In genomic region chr4:3879681-3880594, GRCh38 we compare ENCODE assay signal across 9 cellular contexts.
DNase-seq lines count a peak whose midpoint lies in the region; ATAC-seq and TF ChIP-seq lines count a peak whose summit lies in the region.
"Had no signal": no experiment of that assay in that cellular context is flagged by ENCODE, and none has a peak within 500 bp of the region (broad histone marks: within the 10 kb centered on the region; RNA-seq: fewer than 3 reads in every experiment).

No MANE protein-coding gene starts in this region.

- peaks cover 0 to 21% (median 12%) of the 10 kb centered on the region in 8 donors for H3K9me3 Mint-ChIP-seq in CD4-positive, alpha-beta memory T cell
- peaks cover 6% of the 10 kb centered on the region for H3K9me3 Mint-ChIP-seq in activated naive CD8-positive, alpha-beta T cell treated with anti-CD3 and anti-CD28 coated beads, Interleukin-2, amount 50 U/mL, for 24 hours
- peaks cover 0 to 19% (median 11%) of the 10 kb centered on the region in 11 donors for H3K9me3 Mint-ChIP-seq in naive thymus-derived CD4-positive, alpha-beta T cell
- no peaks in the 10 kb centered on the region for H3K9me3 Mint-ChIP-seq in endothelial cell (ENCODE audit: unreplicated experiment)

- H3K27me3 Mint-ChIP-seq in CD4-positive, alpha-beta memory T cell, result peaks cover 27 to 34% of the 10 kb centered on the region in 2 donors
- H3K27me3 Mint-ChIP-seq in activated naive CD8-positive, alpha-beta T cell treated with anti-CD3 and anti-CD28 coated beads, Interleukin-2, amount 50 U/mL, for 24 hours, result peaks cover 43% of the 10 kb centered on the region
- H3K27me3 Mint-ChIP-seq in naive thymus-derived CD4-positive, alpha-beta T cell, result peaks cover 29 to 53% (median 47%) of the 10 kb centered on the region in 5 donors
- peaks cover 7% of the 10 kb centered on the region for H3K27me3 Mint-ChIP-seq in endothelial cell (ENCODE audit: unreplicated experiment)

- ATAC-seq in activated naive CD8-positive, alpha-beta T cell treated with anti-CD3 and anti-CD28 coated beads, Interleukin-2, amount 50 U/mL, for 24 hours, result peak; percentile 22
- ATAC-seq in naive thymus-derived CD4-positive, alpha-beta T cell, result peak; percentile 81
- ATAC-seq in GM18520 (IDR thresholded peaks at IDR 0.05; ENCODE audit: unreplicated experiment), result no peak

- H3K36me3 ChIP-seq in CD4-positive, alpha-beta memory T cell (ENCODE audit: insufficient read depth, low read length), result no peaks in the 10 kb centered on the region
- no peaks in the 10 kb centered on the region for H3K36me3 ChIP-seq in naive thymus-derived CD4-positive, alpha-beta T cell (ENCODE audit: control insufficient read depth in 2 of 3, insufficient read depth in 3 of 3, low read length in 3 of 3)

- H3K4me1 Mint-ChIP-seq in CD4-positive, alpha-beta memory T cell, result peaks cover 11 to 25% (median 13%) of the 10 kb centered on the region in 4 donors
- peaks cover 15% of the 10 kb centered on the region for H3K4me1 Mint-ChIP-seq in activated naive CD8-positive, alpha-beta T cell treated with anti-CD3 and anti-CD28 coated beads, Interleukin-2, amount 50 U/mL, for 24 hours
- H3K4me1 Mint-ChIP-seq in naive thymus-derived CD4-positive, alpha-beta T cell, result peaks cover 9 to 17% (median 15%) of the 10 kb centered on the region in 7 donors
- H3K4me1 Mint-ChIP-seq in endothelial cell (ENCODE audit: unreplicated experiment), result peaks cover 2% of the 10 kb centered on the region

- H3K4me3 Mint-ChIP-seq in CD4-positive, alpha-beta memory T cell, result peak overlapping the region; percentile 49 to 77 (median 70)
- no peak overlapping the region for H3K4me3 Mint-ChIP-seq in activated naive CD8-positive, alpha-beta T cell treated with anti-CD3 and anti-CD28 coated beads, Interleukin-2, amount 50 U/mL, for 24 hours
- H3K4me3 Mint-ChIP-seq in naive thymus-derived CD4-positive, alpha-beta T cell, result peak overlapping the region in 9 of 10 donors; percentile 31 to 78 (median 66)
- no peak overlapping the region for H3K4me3 Mint-ChIP-seq in endothelial cell (ENCODE audit: unreplicated experiment)

- H3K27me3 ChIP-seq in CD4-positive, alpha-beta memory T cell (ENCODE audit: insufficient read depth, low read length), result no peaks in the 10 kb centered on the region
- H3K27me3 ChIP-seq in naive thymus-derived CD4-positive, alpha-beta T cell (ENCODE audit: control insufficient read depth in 2 of 2, insufficient read depth in 2 of 2, low read length in 2 of 2), result peaks cover 0 to 4% of the 10 kb centered on the region in 2 donors

- CTCF ChIA-PET in CD4-positive, alpha-beta memory T cell (lab: Charles Lee; ENCODE audit: partially characterized antibody), result interaction anchor here (0.5 to 1.9 kb wide), 12 partner anchors 12 to 772 kb away, joined by 3 to 9 read pairs (median 4); partner anchors contain the start of gene HGFAC
- CTCF ChIA-PET in naive thymus-derived CD4-positive, alpha-beta T cell (lab: Charles Lee), result interaction anchor here (1.3 to 1.6 kb wide), 2 partner anchors 17 to 773 kb away, joined by 3 to 5 read pairs; no protein-coding TSS in a partner anchor

- no peak overlapping the region for H3K27ac ChIP-seq in CD4-positive, alpha-beta memory T cell (ENCODE audit: low read depth, low read length)
- H3K27ac ChIP-seq in naive thymus-derived CD4-positive, alpha-beta T cell (ENCODE audit: low read depth, low read length), result no peak overlapping the region
- H3K27ac ChIP-seq: epithelial cell of prostate had no signal

- no peak for TF ChIP-seq CTCF in endothelial cell (IDR thresholded peaks at IDR 0.05; ENCODE audit: unreplicated experiment)

- no peaks in the 10 kb centered on the region for H3K36me3 Mint-ChIP-seq in CD4-positive, alpha-beta memory T cell
- no peaks in the 10 kb centered on the region for H3K36me3 Mint-ChIP-seq in activated naive CD8-positive, alpha-beta T cell treated with anti-CD3 and anti-CD28 coated beads, Interleukin-2, amount 50 U/mL, for 24 hours (ENCODE audit: low read depth)
- H3K36me3 Mint-ChIP-seq in naive thymus-derived CD4-positive, alpha-beta T cell, result peaks cover 0 to 12% (median 4%) of the 10 kb centered on the region in 5 donors
- no peaks in the 10 kb centered on the region for H3K36me3 Mint-ChIP-seq in endothelial cell (ENCODE audit: low read depth, unreplicated experiment)

- POLR2A ChIA-PET in CD4-positive, alpha-beta memory T cell (lab: Charles Lee; ENCODE audit: partially characterized antibody), result no interaction called here
- POLR2A ChIA-PET in naive thymus-derived CD4-positive, alpha-beta T cell (lab: Charles Lee), result no interaction called here

- intact Hi-C loops in CD4-positive, alpha-beta memory T cell (cut with micrococcal nuclease), result no loop called here
- intact Hi-C loops in naive thymus-derived CD4-positive, alpha-beta T cell (cut with micrococcal nuclease), result loop anchor here in 1 of 2 donors (5.0 kb wide), 1 partner anchor 683 kb away; no protein-coding TSS in a partner anchor

- peaks cover 16% of the 10 kb centered on the region for H3K4me1 ChIP-seq in CD4-positive, alpha-beta memory T cell (ENCODE audit: insufficient read depth, low read length)
- H3K4me1 ChIP-seq in naive thymus-derived CD4-positive, alpha-beta T cell (ENCODE audit: control insufficient read depth in 2 of 2, insufficient read depth in 2 of 2, low read length in 2 of 2), result peaks cover 10 to 12% of the 10 kb centered on the region in 2 donors

- no peaks in the 10 kb centered on the region for H3K9me3 ChIP-seq in CD4-positive, alpha-beta memory T cell (ENCODE audit: control insufficient read depth in 1 of 2, low read length in 2 of 2)
- H3K9me3 ChIP-seq in naive thymus-derived CD4-positive, alpha-beta T cell (ENCODE audit: control insufficient read depth in 2 of 3, low read length in 3 of 3), result peaks cover 0 to 7% (median 0%) of the 10 kb centered on the region in 3 experiments

- H3K4me3 ChIP-seq in CD4-positive, alpha-beta memory T cell (ENCODE audit: low read length in 2 of 2), result no peak overlapping the region
- H3K4me3 ChIP-seq in naive thymus-derived CD4-positive, alpha-beta T cell (ENCODE audit: low read length), result peak overlapping the region; percentile 35

- peak overlapping the region in 1 of 7 donors; percentile 47 for H3K27ac Mint-ChIP-seq in CD4-positive, alpha-beta memory T cell
- H3K27ac Mint-ChIP-seq in activated naive CD8-positive, alpha-beta T cell treated with anti-CD3 and anti-CD28 coated beads, Interleukin-2, amount 50 U/mL, for 24 hours, result no peak overlapping the region
- H3K27ac Mint-ChIP-seq in naive thymus-derived CD4-positive, alpha-beta T cell, result no peak overlapping the region
- H3K27ac Mint-ChIP-seq in endothelial cell (ENCODE audit: unreplicated experiment), result no peak overlapping the region

- DNase-seq in CD4-positive, alpha-beta memory T cell, result peak in 4 of 5 donors; percentile 11 to 46 (median 22)
- DNase-seq in KG1 (lab: John Stamatoyannopoulos, UW) (peak; percentile 3), GF-D8 (lab: John Stamatoyannopoulos, UW) (no peak), NCI-H748 treated with DMSO at 0.1 percent for 48 hours (lab: John Stamatoyannopoulos, UW) (no peak), endothelial cell (ENCODE audit: low spot score) (no peak)
- peak; percentile 21 for DNase-seq in activated naive CD8-positive, alpha-beta T cell treated with anti-CD3 and anti-CD28 coated beads, Interleukin-2, amount 50 U/mL, for 24 hours
- peak in 4 of 9 donors; percentile 12 to 26 (median 18) for DNase-seq in naive thymus-derived CD4-positive, alpha-beta T cell

Comparison
In these comparisons a context has a peak if more than half of its experiments do, and no peak if none do; other contexts are left out.
1. DNase-seq: peak in CD4-positive, alpha-beta memory T cell (4 of 5), KG1 (single experiment) and activated naive CD8-positive, alpha-beta T cell treated with anti-CD3 and anti-CD28 coated beads, Interleukin-2, amount 50 U/mL, for 24 hours (single experiment); none in GF-D8 (single experiment), NCI-H748 treated with DMSO at 0.1 percent for 48 hours (single experiment) and endothelial cell (single experiment).
2. H3K4me3 Mint-ChIP-seq: peak in CD4-positive, alpha-beta memory T cell (8 of 8) and naive thymus-derived CD4-positive, alpha-beta T cell (9 of 10); none in activated naive CD8-positive, alpha-beta T cell treated with anti-CD3 and anti-CD28 coated beads, Interleukin-2, amount 50 U/mL, for 24 hours (single experiment) and endothelial cell (single experiment).